In the genomic region with DNA sequence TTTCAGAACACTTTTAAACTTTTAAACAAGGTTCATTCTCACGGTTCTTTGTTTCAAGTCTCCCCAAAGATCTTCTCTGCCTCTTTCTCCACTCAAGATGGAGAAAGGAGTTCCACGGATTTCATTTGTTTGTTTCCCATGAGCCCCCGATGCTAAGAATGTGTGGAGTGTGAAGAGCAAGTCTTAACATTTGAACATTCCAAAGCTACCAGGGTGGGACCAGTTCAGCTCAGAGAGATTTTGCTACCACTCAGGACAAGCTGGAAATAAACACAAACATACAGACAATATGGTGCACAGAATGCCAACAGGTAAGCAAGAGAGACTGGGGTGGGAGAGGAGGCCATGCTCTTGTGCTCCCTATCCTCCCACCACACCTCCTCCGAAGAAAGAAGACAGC, we compare ENCODE assay signal across 20 cellular contexts.
"Had no signal": no experiment of that assay in that cellular context is flagged by ENCODE, and none has a peak within 500 bp of the region (broad histone marks: within the 10 kb centered on the region; RNA-seq: fewer than 3 reads in every experiment).

No MANE protein-coding gene starts in this region.

- DNase-seq: caudate nucleus; dorsolateral prefrontal cortex; effector memory CD4-positive, alpha-beta T cell; heart right ventricle; islet precursor cell; naive thymus-derived CD4-positive, alpha-beta T cell; nephron progenitor cell; stimulated activated CD4-positive, alpha-beta T cell treated with anti-CD3 and anti-CD28 coated beads, Interleukin-4, amount 100 ng/mL, for 1 hour; stimulated activated CD8-positive, alpha-beta memory T cell treated with anti-CD3 and anti-CD28 coated beads, Interleukin-4, amount 100 ng/mL, for 48 hours; tibial artery had no signal

- H3K36me3 ChIP-seq: neutrophil, right atrium auricular region, tibial artery had no signal

- H3K4me3 ChIP-seq: coronary artery, dorsolateral prefrontal cortex, heart right ventricle, right atrium auricular region, smooth muscle cell, tibial artery had no signal

- H3K4me2 ChIP-seq: smooth muscle cell had no signal

- H3K27ac Mint-ChIP-seq: memory B cell; naive thymus-derived CD4-positive, alpha-beta T cell; nephron progenitor cell; stimulated activated effector memory CD8-positive, alpha-beta T cell treated with anti-CD3 and anti-CD28 coated beads, Interleukin-12 subunit alpha, Interleukin-12 subunit beta, amount 100 ng/mL, for 72 hours; stimulated activated naive CD8-positive, alpha-beta T cell treated with anti-CD3 and anti-CD28 coated beads, Interleukin-15, Interleukin-2, amounts not matched to agents 100 ng/mL and 50 ng/mL, for 24 hours had no signal

- H3K36me3 Mint-ChIP-seq: memory B cell; stimulated activated effector memory CD8-positive, alpha-beta T cell treated with anti-CD3 and anti-CD28 coated beads, Interleukin-12 subunit alpha, Interleukin-12 subunit beta, amount 100 ng/mL, for 72 hours had no signal

- H3K27me3 ChIP-seq: dorsolateral prefrontal cortex, heart right ventricle, neutrophil, right atrium auricular region, tibial artery had no signal

- FAIRE-seq: endometrium, frontal cortex had no signal

- H3K9me3 ChIP-seq: heart right ventricle, neutrophil, right atrium auricular region, tibial artery had no signal

- H3K27ac ChIP-seq: coronary artery, heart right ventricle, neutrophil, right atrium auricular region, tibial artery had no signal

- H3K9me3 Mint-ChIP-seq: memory B cell; naive thymus-derived CD4-positive, alpha-beta T cell; nephron progenitor cell; stimulated activated effector memory CD8-positive, alpha-beta T cell treated with anti-CD3 and anti-CD28 coated beads, Interleukin-12 subunit alpha, Interleukin-12 subunit beta, amount 100 ng/mL, for 72 hours; stimulated activated naive CD8-positive, alpha-beta T cell treated with anti-CD3 and anti-CD28 coated beads, Interleukin-15, Interleukin-2, amounts not matched to agents 100 ng/mL and 50 ng/mL, for 24 hours had no signal

- ATAC-seq: esophagus mucosa; heart right ventricle; naive thymus-derived CD4-positive, alpha-beta T cell; stimulated activated effector memory CD8-positive, alpha-beta T cell treated with anti-CD3 and anti-CD28 coated beads, Interleukin-12 subunit alpha, Interleukin-12 subunit beta, amount 100 ng/mL, for 72 hours had no signal

- H3K4me3 Mint-ChIP-seq: memory B cell; naive thymus-derived CD4-positive, alpha-beta T cell; nephron progenitor cell; stimulated activated effector memory CD8-positive, alpha-beta T cell treated with anti-CD3 and anti-CD28 coated beads, Interleukin-12 subunit alpha, Interleukin-12 subunit beta, amount 100 ng/mL, for 72 hours; stimulated activated naive CD8-positive, alpha-beta T cell treated with anti-CD3 and anti-CD28 coated beads, Interleukin-15, Interleukin-2, amounts not matched to agents 100 ng/mL and 50 ng/mL, for 24 hours had no signal
